11 cellular contexts compared by ENCODE assay signal in the genomic region with DNA sequence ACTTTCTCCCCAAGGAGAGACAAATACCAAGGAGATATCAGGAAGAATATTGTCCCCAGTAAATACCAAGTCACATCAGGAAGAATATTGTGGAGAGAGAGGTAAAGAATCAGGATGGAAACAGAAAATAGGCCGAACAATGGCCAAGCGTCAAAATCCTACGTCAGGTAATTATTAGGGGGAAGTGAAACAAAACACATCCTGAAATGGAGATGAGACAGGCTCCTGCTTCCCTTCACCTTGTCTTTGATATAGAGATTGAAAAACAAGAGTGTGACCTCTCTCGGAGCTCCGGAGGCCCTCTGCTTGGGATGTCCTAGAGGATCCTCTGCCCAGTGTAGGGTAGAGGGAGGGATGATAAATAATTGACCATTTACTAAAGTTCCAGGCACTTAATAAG. TPM values are rescaled to one million over a fixed set of nuclear protein-coding genes. Genes with fewer than 3 reads are reported as not detected.
"Had no signal": no experiment of that assay in that cellular context is flagged by ENCODE, and none has a peak within 500 bp of the region (broad histone marks: within the 10 kb centered on the region; RNA-seq: fewer than 3 reads in every experiment).

No MANE protein-coding gene starts in this region.

- H3K27ac ChIP-seq: HL-60, KMS-11 had no signal

- FAIRE-seq: HepG2, HTR-8/SVneo, K562 had no signal

- H3K9ac ChIP-seq: KMS-11 had no signal

- H3K4me3 ChIP-seq: K562 had no signal

- ATAC-seq: HepG2, K562 had no signal

- DNase-seq: IMR-90, Karpas-422, KBM-7, KG1 had no signal

- H3K4me2 ChIP-seq: KMS-11 had no signal

RNA-seq across cellular contexts. Expression of gene IZUMO1R, which starts 27.4 kb away (rescaled TPM):
- total RNA-seq: HepG2, HT-29, IMR-90, K562 had no signal
- polyA plus RNA-seq: HepG2, IgD-negative memory B cell, IMR-90, K562 had no signal
